Comparison of ENCODE assay signal across 1 cellular context in the genomic region with DNA sequence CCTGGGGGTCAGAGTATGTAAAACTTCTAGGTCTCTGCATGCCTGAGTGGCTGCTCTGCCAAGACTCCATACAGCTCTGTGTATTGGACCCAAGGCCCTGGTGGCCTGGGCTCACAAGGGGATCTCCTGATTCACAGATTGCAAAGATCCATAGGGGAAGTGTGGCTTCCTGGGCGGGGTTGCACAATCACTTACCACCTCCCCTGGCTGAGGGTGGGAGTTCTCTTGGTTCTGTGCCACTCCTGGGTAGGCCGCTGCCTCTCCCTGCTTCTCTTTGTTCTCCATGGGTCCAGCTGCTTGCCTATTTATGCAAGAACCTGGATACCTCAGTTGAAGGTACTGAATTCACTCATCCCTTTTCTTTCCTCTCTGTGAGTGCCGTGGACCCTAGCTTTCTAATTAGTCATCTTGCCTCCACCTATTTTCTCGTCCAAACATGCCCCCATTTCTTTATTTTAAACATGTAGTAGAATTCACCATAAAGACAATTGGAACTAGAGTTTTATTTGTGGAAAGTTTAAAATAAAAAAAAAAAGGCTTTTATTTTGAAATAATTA.
TF ChIP-seq lines count a peak whose summit lies in the region.

No MANE protein-coding gene starts in this region.

TF ChIP-seq in WTC11, 78 proteins besides CTCF, POLR2A, EP300 and RAD21 (continued from another document):
- TF ChIP-seq ERG (CRISPR knock-in tag; IDR thresholded peaks at IDR 0.05) (no peak), EMX1 (CRISPR knock-in tag; IDR thresholded peaks at IDR 0.05) (no peak), TEAD4 (CRISPR knock-in tag; IDR thresholded peaks at IDR 0.05) (no peak), HMGXB4 (CRISPR knock-in tag; IDR thresholded peaks at IDR 0.05) (no peak), ZNF671 (CRISPR knock-in tag; IDR thresholded peaks at IDR 0.05) (no peak), RELA (CRISPR knock-in tag; IDR thresholded peaks at IDR 0.05; ENCODE audit: borderline replicate concordance) (no peak), CBFB (CRISPR knock-in tag; IDR thresholded peaks at IDR 0.05; ENCODE audit: low read depth) (no peak), ZNF512 (CRISPR knock-in tag; IDR thresholded peaks at IDR 0.05; ENCODE audit: borderline replicate concordance) (no peak), CREB1 (CRISPR knock-in tag; IDR thresholded peaks at IDR 0.05) (no peak)
- TF ChIP-seq, protein P1, sequence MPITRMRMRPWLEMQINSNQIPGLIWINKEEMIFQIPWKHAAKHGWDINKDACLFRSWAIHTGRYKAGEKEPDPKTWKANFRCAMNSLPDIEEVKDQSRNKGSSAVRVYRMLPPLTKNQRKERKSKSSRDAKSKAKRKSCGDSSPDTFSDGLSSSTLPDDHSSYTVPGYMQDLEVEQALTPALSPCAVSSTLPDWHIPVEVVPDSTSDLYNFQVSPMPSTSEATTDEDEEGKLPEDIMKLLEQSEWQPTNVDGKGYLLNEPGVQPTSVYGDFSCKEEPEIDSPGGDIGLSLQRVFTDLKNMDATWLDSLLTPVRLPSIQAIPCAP (CRISPR knock-in tag; IDR thresholded peaks at IDR 0.05) = no peak
- TF ChIP-seq, protein P2, sequence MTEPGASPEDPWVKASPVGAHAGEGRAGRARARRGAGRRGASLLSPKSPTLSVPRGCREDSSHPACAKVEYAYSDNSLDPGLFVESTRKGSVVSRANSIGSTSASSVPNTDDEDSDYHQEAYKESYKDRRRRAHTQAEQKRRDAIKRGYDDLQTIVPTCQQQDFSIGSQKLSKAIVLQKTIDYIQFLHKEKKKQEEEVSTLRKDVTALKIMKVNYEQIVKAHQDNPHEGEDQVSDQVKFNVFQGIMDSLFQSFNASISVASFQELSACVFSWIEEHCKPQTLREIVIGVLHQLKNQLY (CRISPR knock-in tag; IDR thresholded peaks at IDR 0.05) = no peak
- TF ChIP-seq, protein P3, sequence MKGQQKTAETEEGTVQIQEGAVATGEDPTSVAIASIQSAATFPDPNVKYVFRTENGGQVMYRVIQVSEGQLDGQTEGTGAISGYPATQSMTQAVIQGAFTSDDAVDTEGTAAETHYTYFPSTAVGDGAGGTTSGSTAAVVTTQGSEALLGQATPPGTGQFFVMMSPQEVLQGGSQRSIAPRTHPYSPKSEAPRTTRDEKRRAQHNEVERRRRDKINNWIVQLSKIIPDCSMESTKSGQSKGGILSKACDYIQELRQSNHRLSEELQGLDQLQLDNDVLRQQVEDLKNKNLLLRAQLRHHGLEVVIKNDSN (CRISPR knock-in tag; IDR thresholded peaks at IDR 0.05) = no peak
